ENCODE assay signal across 23 cellular contexts in the genomic region with DNA sequence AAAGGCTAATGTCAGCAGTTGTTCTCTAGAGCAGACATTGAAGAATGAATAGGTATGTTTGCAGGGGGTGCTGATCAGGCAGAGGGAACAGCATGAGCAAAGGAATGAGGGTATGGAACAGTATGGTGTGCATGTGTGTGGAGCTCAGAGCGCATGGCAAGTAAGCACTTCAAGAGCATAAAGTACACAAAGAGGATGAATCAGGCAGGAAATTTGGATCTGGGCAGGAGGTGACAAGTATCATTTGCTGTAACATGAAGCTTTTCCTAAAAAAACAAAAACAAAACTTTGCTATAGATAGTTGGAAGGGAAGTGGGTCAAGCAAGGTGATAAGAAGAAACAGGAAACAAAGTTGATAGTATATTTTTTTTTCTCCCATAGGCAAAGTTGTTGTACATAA.
DNase-seq lines count a peak whose midpoint lies in the region; FAIRE-seq and TF ChIP-seq lines count a peak whose summit lies in the region.
"Had no signal": no experiment of that assay in that cellular context is flagged by ENCODE, and none has a peak within 500 bp of the region (broad histone marks: within the 10 kb centered on the region; RNA-seq: fewer than 3 reads in every experiment).

No MANE protein-coding gene starts in this region.

- H3K4me2 ChIP-seq in PC-9 (0 out of 2 replicates have a peak overlapping the region, but pooled peaks have one; percentile 16), endothelial cell of umbilical vein (ENCODE audit: insufficient read depth, low read length) (peak overlapping the region; percentile 55)
- H3K4me2 ChIP-seq: KMS-11 had no signal

- no peaks in the 10 kb centered on the region for H3K9me2 ChIP-seq in PC-9 (ENCODE audit: insufficient read depth)

- CTCF ChIA-PET in PC-9 (lab: Charles Lee) (interaction anchor here (0.7 kb wide), 1 partner anchor 234 kb away, joined by 4 read pairs; no protein-coding TSS in a partner anchor), endothelial cell of umbilical vein (lab: Charles Lee) (interaction anchor here (0.9 to 1.3 kb wide), 3 partner anchors 30 to 98 kb away, joined by 3 to 5 read pairs (median 3); no protein-coding TSS in a partner anchor)

- BruUV-seq in PC-9 (replicated peaks; lab: Mats Ljungman, UMichigan) (no TSS peak), endothelial cell of umbilical vein (replicated peaks; lab: Mats Ljungman, UMichigan) (no TSS peak)

- no peaks in the 10 kb centered on the region for H3K36me3 ChIP-seq in PC-9 (ENCODE audit: low read depth)
- H3K36me3 ChIP-seq in endothelial cell of umbilical vein (ENCODE audit: control insufficient read depth in 2 of 2, extremely low read depth in 1 of 2, insufficient read depth in 2 of 2, low read length in 2 of 2): no peaks in the 10 kb centered on the region
- no peaks in the 10 kb centered on the region for H3K36me3 ChIP-seq in suprapubic skin
- H3K36me3 ChIP-seq: cardiac muscle cell, esophagus squamous epithelium, left ventricle myocardium inferior, prostate gland had no signal

- POLR2A ChIA-PET in PC-9 (lab: Charles Lee; ENCODE audit: unreplicated experiment) (no interaction called here), endothelial cell of umbilical vein (lab: Charles Lee) (no interaction called here)

- WGBS in suprapubic skin: 71% methylated on average over 1 of the region's 1 CpG

- H3K9ac ChIP-seq in endothelial cell of umbilical vein (replicated peaks; ENCODE audit: extremely low read depth, insufficient read depth, low read length): no peak overlapping the region
- H3K9ac ChIP-seq: KMS-11 had no signal

- H2AFZ ChIP-seq in PC-9 (no peak overlapping the region), endothelial cell of umbilical vein (ENCODE audit: low read depth, low read length) (peak overlapping the region; percentile 39)

- no peak for TF ChIP-seq EP300 in suprapubic skin (IDR thresholded peaks at IDR 0.05)

- H3K4me1 ChIP-seq in PC-9 (replicated peaks; ENCODE audit: insufficient read depth) (peaks cover 11% of the 10 kb centered on the region), endothelial cell of umbilical vein (ENCODE audit: control insufficient read depth, extremely low read depth, insufficient read depth, low read length) (peaks cover 18% of the 10 kb centered on the region), suprapubic skin (no peaks in the 10 kb centered on the region)
- H3K4me1 ChIP-seq: esophagus squamous epithelium, left ventricle myocardium inferior, prostate gland had no signal

- no peaks in the 10 kb centered on the region for H3K9me1 ChIP-seq in endothelial cell of umbilical vein (replicated peaks; ENCODE audit: control insufficient read depth, extremely low read depth, insufficient read depth, low read length)

- peak; percentile 80 for FAIRE-seq in endothelial cell of umbilical vein (lab: Jason Lieb, UNC)
- FAIRE-seq: G401.6, H54 had no signal

- no peaks in the 10 kb centered on the region for H3K79me2 ChIP-seq in PC-9 (ENCODE audit: low read depth)
- no peaks in the 10 kb centered on the region for H3K79me2 ChIP-seq in endothelial cell of umbilical vein (ENCODE audit: control insufficient read depth, insufficient read depth, low read length)

- no peaks in the 10 kb centered on the region for H3F3A ChIP-seq in PC-9 (ENCODE audit: insufficient read depth, low read depth)

- H3K27ac ChIP-seq in PC-9: no peak overlapping the region
- H3K27ac ChIP-seq in endothelial cell of umbilical vein (ENCODE audit: insufficient read depth, low read depth, low read length): no peak overlapping the region
- H3K27ac ChIP-seq in suprapubic skin: no peak overlapping the region
- H3K27ac ChIP-seq: C4-2B, cardiac muscle cell, coronary artery, esophagus squamous epithelium, KMS-11, left ventricle myocardium inferior, prostate gland had no signal

- H4K20me1 ChIP-seq in PC-9 (ENCODE audit: insufficient read depth) (no peaks in the 10 kb centered on the region), endothelial cell of umbilical vein (replicated peaks; ENCODE audit: control insufficient read depth, extremely low read depth, insufficient read depth, low read length) (no peaks in the 10 kb centered on the region)

- no peak overlapping the region for H3K4me3 ChIP-seq in HFF-Myc (replicated peaks; ENCODE audit: low read depth, low read length)
- H3K4me3 ChIP-seq in PC-9: no peak overlapping the region
- H3K4me3 ChIP-seq in endothelial cell of umbilical vein (replicated peaks in 1 of 3; ENCODE audit: insufficient read depth in 1 of 3, low read depth in 1 of 3, low read length in 3 of 3): no peak overlapping the region
- H3K4me3 ChIP-seq in suprapubic skin: no peak overlapping the region
- H3K4me3 ChIP-seq: cardiac muscle cell, coronary artery, esophagus squamous epithelium, left ventricle myocardium inferior, prostate gland had no signal

- no peaks in the 10 kb centered on the region for H3K9me3 ChIP-seq in PC-9 (ENCODE audit: insufficient read depth, low read depth)
- no peaks in the 10 kb centered on the region for H3K9me3 ChIP-seq in endothelial cell of umbilical vein (replicated peaks; ENCODE audit: control insufficient read depth, insufficient read depth, low read length)
- no peaks in the 10 kb centered on the region for H3K9me3 ChIP-seq in suprapubic skin
- H3K9me3 ChIP-seq: esophagus squamous epithelium, left ventricle myocardium inferior, prostate gland had no signal

- intact Hi-C loops in PC-9 (cut with micrococcal nuclease; ENCODE audit: unreplicated experiment) (no loop called here), endothelial cell of umbilical vein (cut with micrococcal nuclease) (no loop called here)

- DNase-seq in HFF-Myc (ENCODE audit: extremely low read depth, low read depth) (peak; percentile 22), PC-9 (no peak), endothelial cell of umbilical vein (ENCODE audit: low read depth, low spot score) (peak; percentile 82), pulmonary artery endothelial cell (ENCODE audit: low read depth, low spot score) (peak; percentile 15), SIG-M5 (lab: John Stamatoyannopoulos, UW) (no peak), suprapubic skin (ENCODE audit: low spot score in 2 of 2) (no peak), NCI-H510A treated with DMSO at 0.1 percent for 48 hours (lab: John Stamatoyannopoulos, UW) (no peak)
- DNase-seq: activated CD4-positive, alpha-beta T cell treated with anti-CD3 and anti-CD28 coated beads, Interleukin-2, amount 50 U/mL, for 48 hours; activated naive CD4-positive, alpha-beta T cell treated with anti-CD3 and anti-CD28 coated beads, Interleukin-2, amount 50 U/mL, for 16 hours; amygdala; esophagus squamous epithelium; left ventricle myocardium inferior; NCI-H1436; NCI-H510A; stimulated activated CD4-positive, alpha-beta T cell treated with anti-CD3 and anti-CD28 coated beads, Interleukin-15, amount 100 ng/mL, for 24 hours; stimulated activated naive B cell treated with anti-CD40 and anti-IgM and Interleukin-4, amounts not matched to agents 10 μg/mL and 1 μg/mL and 100 μg/mL, for 72 hours had no signal

- TF ChIP-seq POLR2A in endothelial cell of umbilical vein (IDR thresholded peaks at IDR 0.05; ENCODE audit: low read depth, low read length) (no peak), suprapubic skin (IDR thresholded peaks at IDR 0.05) (no peak)

- TF ChIP-seq CTCF in HFF-Myc (IDR thresholded peaks at IDR 0.05; ENCODE audit: low read depth, low read length, missing control alignments): no peak
- no peak for TF ChIP-seq CTCF in PC-9 (conservative IDR thresholded peaks at IDR 0.05)
- TF ChIP-seq CTCF in endothelial cell of umbilical vein (IDR thresholded peaks at IDR 0.05; ENCODE audit: extremely low read depth in 1 of 2, insufficient read depth in 1 of 2, low read depth in 1 of 2, low read length in 2 of 2): no peak
- TF ChIP-seq CTCF in suprapubic skin (IDR thresholded peaks at IDR 0.05): no peak

- H3K27me3 ChIP-seq in PC-9 (ENCODE audit: insufficient read depth, low read depth) (no peaks in the 10 kb centered on the region), endothelial cell of umbilical vein (ENCODE audit: control insufficient read depth in 2 of 2, insufficient read depth in 2 of 2, low read length in 2 of 2) (no peaks in the 10 kb centered on the region), suprapubic skin (no peaks in the 10 kb centered on the region)
- H3K27me3 ChIP-seq: cardiac muscle cell, esophagus squamous epithelium had no signal

- dilution Hi-C loops in endothelial cell of umbilical vein (cut with MboI; ENCODE audit: extremely low pct_ligation_motif_present, low sequenced_read_pairs): no loop called here

TF ChIP-seq in endothelial cell of umbilical vein, 7 proteins besides CTCF, POLR2A, EP300 and RAD21:
- no peak for TF ChIP-seq MYC (IDR thresholded peaks at IDR 0.05; ENCODE audit: low read depth, low read length)
- TF ChIP-seq FOS (IDR thresholded peaks at IDR 0.05; ENCODE audit: borderline replicate concordance, insufficient read depth, low read length): peak; percentile 31
- peak; percentile 52 for TF ChIP-seq JUN (IDR thresholded peaks at IDR 0.05; ENCODE audit: borderline replicate concordance, insufficient read depth, insufficient read length, low read depth)
- peak; percentile 88 for TF ChIP-seq GATA2 (IDR thresholded peaks at IDR 0.05; ENCODE audit: insufficient read depth, insufficient read length, low read depth, low read length)

Comparison
In these comparisons a context has a peak if more than half of its experiments do, and no peak if none do; other contexts are left out.
1. DNase-seq: peak in HFF-Myc (single experiment), endothelial cell of umbilical vein (single experiment) and pulmonary artery endothelial cell (single experiment); none in PC-9 (0 of 2), SIG-M5 (single experiment), suprapubic skin (0 of 2) and NCI-H510A treated with DMSO at 0.1 percent for 48 hours (single experiment).